In genomic region chr1:223014142-223014873, GRCh38 we compare ENCODE assay signal across 30 cellular contexts.
"Had no signal": no experiment of that assay in that cellular context is flagged by ENCODE, and none has a peak within 500 bp of the region (broad histone marks: within the 10 kb centered on the region; RNA-seq: fewer than 3 reads in every experiment).

No MANE protein-coding gene starts in this region.

- H3K4me3 ChIP-seq: heart left ventricle, left lung, lower lobe of right lung, ovary, prostate gland, skin epidermis, suprapubic skin, thoracic aorta, tibial artery, uterus had no signal

- H3K4me1 Mint-ChIP-seq: naive thymus-derived CD4-positive, alpha-beta T cell had no signal

- H3K36me3 Mint-ChIP-seq: mesothelial cell of epicardium; naive thymus-derived CD4-positive, alpha-beta T cell; natural killer cell treated with Interleukin-12 subunit alpha and Interleukin-12 subunit beta and Interleukin-15 and Interleukin-18, amount 100 ng/mL, for 72 hours had no signal

- H3K36me3 ChIP-seq: heart left ventricle, left lung, lower lobe of right lung, neutrophil, ovary, prostate gland, suprapubic skin, thoracic aorta, tibial artery, uterus had no signal

- H3K27me3 ChIP-seq: heart left ventricle, left lung, ovary, suprapubic skin, tibial artery, uterus had no signal

- H3K27ac Mint-ChIP-seq: naive thymus-derived CD4-positive, alpha-beta T cell; natural killer cell treated with Interleukin-12 subunit alpha and Interleukin-12 subunit beta and Interleukin-15 and Interleukin-18, amount 100 ng/mL, for 72 hours; stimulated activated naive CD8-positive, alpha-beta T cell treated with anti-CD3 and anti-CD28 coated beads, Interleukin-15, Interleukin-2, amounts not matched to agents 100 ng/mL and 50 ng/mL, for 24 hours; type B pancreatic cell had no signal

- H3K9me3 Mint-ChIP-seq: natural killer cell treated with Interleukin-12 subunit alpha and Interleukin-12 subunit beta and Interleukin-15 and Interleukin-18, amount 100 ng/mL, for 72 hours; neural crest cell; stimulated activated naive CD8-positive, alpha-beta T cell treated with anti-CD3 and anti-CD28 coated beads, Interleukin-15, Interleukin-2, amounts not matched to agents 100 ng/mL and 50 ng/mL, for 24 hours had no signal

- H3K4me3 Mint-ChIP-seq: mesothelial cell of epicardium; naive thymus-derived CD4-positive, alpha-beta T cell; natural killer cell treated with Interleukin-12 subunit alpha and Interleukin-12 subunit beta and Interleukin-15 and Interleukin-18, amount 100 ng/mL, for 72 hours; neural crest cell; stimulated activated naive CD8-positive, alpha-beta T cell treated with anti-CD3 and anti-CD28 coated beads, Interleukin-15, Interleukin-2, amounts not matched to agents 100 ng/mL and 50 ng/mL, for 24 hours; type B pancreatic cell had no signal

- FAIRE-seq: keratinocyte had no signal

- ATAC-seq: heart left ventricle; left colon; left lung; lower lobe of right lung; naive thymus-derived CD4-positive, alpha-beta T cell; natural killer cell treated with Interleukin-12 subunit alpha and Interleukin-12 subunit beta and Interleukin-15 and Interleukin-18, amount 100 ng/mL, for 72 hours; right cardiac atrium; sciatic nerve had no signal

- H3K4me1 ChIP-seq: left lung, lower lobe of right lung, prostate gland, uterus had no signal

- H3K27ac ChIP-seq: heart left ventricle, left lung, lower lobe of right lung, neutrophil, ovary, prostate gland, skin epidermis, suprapubic skin, thoracic aorta, tibial artery, uterus had no signal

- DNase-seq: heart left ventricle; hippocampal formation; left colon; left lung; lower lobe of right lung; mammary epithelial cell; mesenchymal stem cell; naive thymus-derived CD4-positive, alpha-beta T cell; ovary; retina; right cardiac atrium; stimulated activated CD4-positive, alpha-beta T cell treated with anti-CD3 and anti-CD28 coated beads, Interleukin-12 subunit alpha, Interleukin-12 subunit beta, amount 100 ng/mL, for 4 hours; stimulated activated CD4-positive, alpha-beta T cell treated with anti-CD3 and anti-CD28 coated beads, Interleukin-15, amount 100 ng/mL, for 24 hours; stimulated activated CD4-positive, alpha-beta T cell treated with anti-CD3 and anti-CD28 coated beads, Interleukin-2, amount 100 ng/mL, for 24 hours; stimulated activated CD4-positive, alpha-beta T cell treated with anti-CD3 and anti-CD28 coated beads, Interleukin-4, amount 100 ng/mL, for 1 hour; stimulated activated naive CD4-positive, alpha-beta T cell; tibial artery; uterus had no signal

- H3K27me3 Mint-ChIP-seq: type B pancreatic cell had no signal

- H3K9me3 ChIP-seq: heart left ventricle, left lung, lower lobe of right lung, neutrophil, ovary, prostate gland, suprapubic skin, thoracic aorta, tibial artery, uterus had no signal
